In the genomic region with DNA sequence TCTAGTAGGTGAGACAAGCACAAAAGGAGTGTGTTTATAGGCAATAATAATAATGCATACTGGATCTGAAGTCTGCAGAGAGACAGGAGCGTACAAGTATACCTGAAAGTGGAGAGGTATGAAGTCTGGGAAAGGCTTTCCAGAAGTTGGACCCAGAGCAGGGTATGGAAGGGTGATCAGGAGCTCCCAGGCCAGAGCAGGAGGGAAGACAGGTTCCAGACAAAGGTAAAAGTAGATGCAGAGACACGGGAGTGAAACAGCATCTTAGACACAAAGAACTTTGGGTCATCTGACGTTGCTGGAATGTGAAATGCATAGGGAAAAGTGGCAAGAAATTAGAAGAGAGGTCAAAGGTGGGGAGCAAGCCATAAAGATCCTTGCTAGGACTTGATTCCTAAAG, we compare ENCODE assay signal across 27 cellular contexts.
"Had no signal": no experiment of that assay in that cellular context is flagged by ENCODE, and none has a peak within 500 bp of the region (broad histone marks: within the 10 kb centered on the region; RNA-seq: fewer than 3 reads in every experiment).

No MANE protein-coding gene starts in this region.

- DNase-seq: activated CD4-positive, alpha-beta T cell treated with anti-CD3 and anti-CD28 coated beads for 48 hours; activated CD4-positive, alpha-beta T cell treated with anti-CD3 and anti-CD28 coated beads, Interleukin-2, amount 50 U/mL, for 4 hours; activated CD4-positive, CD25-positive, alpha-beta regulatory T cell treated with anti-CD3 and anti-CD28 coated beads, Interleukin-2, amount 50 U/mL, for 72 hours; activated CD8-positive, alpha-beta memory T cell treated with anti-CD3 and anti-CD28 coated beads, Interleukin-2, amount 10 ng/mL, durations not matched to agents 7 days and 5 days; activated gamma-delta T cell; activated naive CD4-positive, alpha-beta T cell treated with anti-CD3 and anti-CD28 coated beads, Interleukin-2, amount 10 ng/mL, durations not matched to agents 7 days and 5 days; activated naive CD8-positive, alpha-beta T cell treated with anti-CD3 and anti-CD28 coated beads, Interleukin-2, amount 10 ng/mL, durations not matched to agents 7 days and 5 days; activated T-cell treated with anti-CD3 and anti-CD28 coated beads, Interleukin-2, amount 50 U/mL, for 24 hours; adrenal gland; anterior cingulate cortex; body of pancreas; central memory CD4-positive, alpha-beta T cell; NCI-H1092; NCI-H1417 treated with DMSO at 0.1 percent for 48 hours; NCI-H1694 treated with DMSO at 0.1 percent for 48 hours; NCI-H2029 treated with DMSO at 0.1 percent for 48 hours; NCI-H345; NCI-H510A; NCI-H526 treated with DMSO at 0.1 percent for 48 hours; NK-92 treated with Interleukin-12 subunit alpha and Interleukin-12 subunit beta, amount 100 ng/mL, for 24 hours; OCI-M1; RPMI8226; T-helper 1 cell had no signal

- H3K4me1 Mint-ChIP-seq: activated CD8-positive, alpha-beta memory T cell treated with anti-CD3 and anti-CD28 coated beads, Interleukin-2, amount 10 ng/mL, durations not matched to agents 7 days and 5 days; activated naive CD4-positive, alpha-beta T cell treated with anti-CD3 and anti-CD28 coated beads, Interleukin-2, amount 10 ng/mL, durations not matched to agents 7 days and 5 days; activated naive CD8-positive, alpha-beta T cell treated with anti-CD3 and anti-CD28 coated beads, Interleukin-2, amount 10 ng/mL, durations not matched to agents 7 days and 5 days had no signal

- H3K4me1 ChIP-seq: adrenal gland, body of pancreas had no signal

- H3K4me3 Mint-ChIP-seq: activated CD8-positive, alpha-beta memory T cell treated with anti-CD3 and anti-CD28 coated beads, Interleukin-2, amount 10 ng/mL, durations not matched to agents 7 days and 5 days; activated naive CD4-positive, alpha-beta T cell treated with anti-CD3 and anti-CD28 coated beads, Interleukin-2, amount 10 ng/mL, durations not matched to agents 7 days and 5 days; activated naive CD8-positive, alpha-beta T cell treated with anti-CD3 and anti-CD28 coated beads, Interleukin-2, amount 10 ng/mL, durations not matched to agents 7 days and 5 days; activated T-cell treated with anti-CD3 and anti-CD28 coated beads, Interleukin-2, amount 50 U/mL, for 24 hours had no signal

- H3K9me3 Mint-ChIP-seq: activated naive CD4-positive, alpha-beta T cell treated with anti-CD3 and anti-CD28 coated beads, Interleukin-2, amount 10 ng/mL, durations not matched to agents 7 days and 5 days; activated naive CD8-positive, alpha-beta T cell treated with anti-CD3 and anti-CD28 coated beads, Interleukin-2, amount 10 ng/mL, durations not matched to agents 7 days and 5 days; activated T-cell treated with anti-CD3 and anti-CD28 coated beads, Interleukin-2, amount 50 U/mL, for 24 hours had no signal

- H3K27me3 Mint-ChIP-seq: activated CD8-positive, alpha-beta memory T cell treated with anti-CD3 and anti-CD28 coated beads, Interleukin-2, amount 10 ng/mL, durations not matched to agents 7 days and 5 days; activated naive CD4-positive, alpha-beta T cell treated with anti-CD3 and anti-CD28 coated beads, Interleukin-2, amount 10 ng/mL, durations not matched to agents 7 days and 5 days; activated naive CD8-positive, alpha-beta T cell treated with anti-CD3 and anti-CD28 coated beads, Interleukin-2, amount 10 ng/mL, durations not matched to agents 7 days and 5 days; activated T-cell treated with anti-CD3 and anti-CD28 coated beads, Interleukin-2, amount 50 U/mL, for 24 hours had no signal

- H3K27ac Mint-ChIP-seq: activated CD8-positive, alpha-beta memory T cell treated with anti-CD3 and anti-CD28 coated beads, Interleukin-2, amount 10 ng/mL, durations not matched to agents 7 days and 5 days; activated naive CD4-positive, alpha-beta T cell treated with anti-CD3 and anti-CD28 coated beads, Interleukin-2, amount 10 ng/mL, durations not matched to agents 7 days and 5 days; activated naive CD8-positive, alpha-beta T cell treated with anti-CD3 and anti-CD28 coated beads, Interleukin-2, amount 10 ng/mL, durations not matched to agents 7 days and 5 days; activated T-cell treated with anti-CD3 and anti-CD28 coated beads, Interleukin-2, amount 50 U/mL, for 24 hours had no signal

- H3K4me3 ChIP-seq: adrenal gland, body of pancreas, SK-N-MC had no signal

- ATAC-seq: activated CD8-positive, alpha-beta memory T cell treated with anti-CD3 and anti-CD28 coated beads, Interleukin-2, amount 10 ng/mL, durations not matched to agents 7 days and 5 days; body of pancreas; Panc1; Right ventricle myocardium inferior had no signal

- H3K27me3 ChIP-seq: adrenal gland, body of pancreas had no signal

- H3K27ac ChIP-seq: adrenal gland, body of pancreas, KMS-11, SK-N-MC had no signal

- H3K36me3 Mint-ChIP-seq: activated naive CD4-positive, alpha-beta T cell treated with anti-CD3 and anti-CD28 coated beads, Interleukin-2, amount 10 ng/mL, durations not matched to agents 7 days and 5 days; activated naive CD8-positive, alpha-beta T cell treated with anti-CD3 and anti-CD28 coated beads, Interleukin-2, amount 10 ng/mL, durations not matched to agents 7 days and 5 days had no signal

- H3K9me3 ChIP-seq: adrenal gland, body of pancreas had no signal
